ENCODE assay signal across 18 cellular contexts in genomic region chr1:38788937-38789336, GRCh38.
DNase-seq lines count a peak whose midpoint lies in the region; ATAC-seq and TF ChIP-seq lines count a peak whose summit lies in the region.
"Had no signal": no experiment of that assay in that cellular context is flagged by ENCODE, and none has a peak within 500 bp of the region (broad histone marks: within the 10 kb centered on the region; RNA-seq: fewer than 3 reads in every experiment).

No MANE protein-coding gene starts in this region.

- no peaks in the 10 kb centered on the region for H3K36me3 Mint-ChIP-seq in glutamatergic neuron (ENCODE audit: unreplicated experiment)
- no peaks in the 10 kb centered on the region for H3K36me3 Mint-ChIP-seq in activated T-cell treated with anti-CD3 and anti-CD28 coated beads, Interleukin-2, amount 50 U/mL, for 4 hours (ENCODE audit: insufficient read depth)
- H3K36me3 Mint-ChIP-seq: CD4-positive, CD25-positive, alpha-beta regulatory T cell had no signal

- H3K36me3 ChIP-seq in SJCRH30: no peaks in the 10 kb centered on the region
- no peaks in the 10 kb centered on the region for H3K36me3 ChIP-seq in effector memory CD4-positive, alpha-beta T cell (ENCODE audit: control insufficient read depth, insufficient read depth, low read length)
- H3K36me3 ChIP-seq: MG63, Peyer's patch had no signal

- peak overlapping the region; percentile 10 for H3K27ac Mint-ChIP-seq in glutamatergic neuron (ENCODE audit: unreplicated experiment)
- H3K27ac Mint-ChIP-seq: CD4-positive, CD25-positive, alpha-beta regulatory T cell had no signal

- peak overlapping the region; percentile 98 for H3K27ac ChIP-seq in SJCRH30
- H3K27ac ChIP-seq in effector memory CD4-positive, alpha-beta T cell (ENCODE audit: insufficient read depth, low read length, poor library complexity, severe bottlenecking): no peak overlapping the region
- H3K27ac ChIP-seq: Peyer's patch had no signal

- no peak for ATAC-seq in activated T-cell treated with anti-CD3 and anti-CD28 coated beads, Interleukin-2, amount 50 U/mL, for 4 hours

- H3K4me1 ChIP-seq in SJCRH30: peaks cover 58% of the 10 kb centered on the region
- no peaks in the 10 kb centered on the region for H3K4me1 ChIP-seq in effector memory CD4-positive, alpha-beta T cell (ENCODE audit: control insufficient read depth, insufficient read depth, low read length, poor library complexity, severe bottlenecking)
- H3K4me1 ChIP-seq: Caco-2, Peyer's patch had no signal

- no peaks in the 10 kb centered on the region for H3K27me3 ChIP-seq in SJCRH30
- peaks cover 8% of the 10 kb centered on the region for H3K27me3 ChIP-seq in effector memory CD4-positive, alpha-beta T cell (replicated peaks; ENCODE audit: control insufficient read depth, insufficient read depth, low read length, poor library complexity, severe bottlenecking)

- H3K4me3 Mint-ChIP-seq in glutamatergic neuron (ENCODE audit: unreplicated experiment): peak overlapping the region; percentile 22
- no peak overlapping the region for H3K4me3 Mint-ChIP-seq in activated T-cell treated with anti-CD3 and anti-CD28 coated beads, Interleukin-2, amount 50 U/mL, for 4 hours
- H3K4me3 Mint-ChIP-seq: CD4-positive, CD25-positive, alpha-beta regulatory T cell had no signal

- H3K9me3 ChIP-seq in SJCRH30 (replicated peaks): no peaks in the 10 kb centered on the region; the same call in 1 of the 2 replicates
- peaks cover 4% of the 10 kb centered on the region for H3K9me3 ChIP-seq in effector memory CD4-positive, alpha-beta T cell (ENCODE audit: control insufficient read depth, low read length)
- H3K9me3 ChIP-seq: MG63 had no signal

- peak overlapping the region; percentile 32 for H3K4me3 ChIP-seq in SJCRH30
- no peak overlapping the region for H3K4me3 ChIP-seq in effector memory CD4-positive, alpha-beta T cell (ENCODE audit: insufficient read depth, low read depth, low read length, poor library complexity, severe bottlenecking)
- H3K4me3 ChIP-seq: MG63, Peyer's patch had no signal

- TF ChIP-seq CTCF in glutamatergic neuron (IDR thresholded peaks at IDR 0.05; ENCODE audit: partially characterized antibody, unreplicated experiment): no peak

- peak; percentile 44 for DNase-seq in NCI-H82 (lab: John Stamatoyannopoulos, UW)
- DNase-seq in NCI-H82 treated with DMSO at 0.1 percent for 48 hours (lab: John Stamatoyannopoulos, UW; ENCODE audit: unreplicated experiment): no peak
- DNase-seq in SJCRH30: peak; percentile 84 to 88
- peak; percentile 31 for DNase-seq in glutamatergic neuron
- DNase-seq in cerebellar nuclear complex (lab: John Stamatoyannopoulos, UW): no peak
- no peak for DNase-seq in effector memory CD4-positive, alpha-beta T cell
- no peak for DNase-seq in activated T-cell treated with anti-CD3 and anti-CD28 coated beads, Interleukin-2, amount 50 U/mL, for 4 hours
- no peak for DNase-seq in NCI-H748 treated with DMSO at 0.1 percent for 48 hours (lab: John Stamatoyannopoulos, UW)
- DNase-seq: Caco-2; CD4-positive, CD25-positive, alpha-beta regulatory T cell; GOT3; MG63; NCI-H1048; NCI-H1436; NCI-H2227 treated with DMSO at 0.1 percent for 48 hours; NCI-H510A; Peyer's patch; T-helper 1 cell had no signal

- peaks cover 6% of the 10 kb centered on the region for H3K9me3 Mint-ChIP-seq in glutamatergic neuron (ENCODE audit: unreplicated experiment)
- peaks cover 2% of the 10 kb centered on the region for H3K9me3 Mint-ChIP-seq in activated T-cell treated with anti-CD3 and anti-CD28 coated beads, Interleukin-2, amount 50 U/mL, for 4 hours

- H3K4me1 Mint-ChIP-seq in glutamatergic neuron (ENCODE audit: low read depth, unreplicated experiment): peaks cover 55% of the 10 kb centered on the region
- H3K4me1 Mint-ChIP-seq in activated T-cell treated with anti-CD3 and anti-CD28 coated beads, Interleukin-2, amount 50 U/mL, for 4 hours (ENCODE audit: low read depth): no peaks in the 10 kb centered on the region
- H3K4me1 Mint-ChIP-seq: CD4-positive, CD25-positive, alpha-beta regulatory T cell had no signal

- peaks cover 9% of the 10 kb centered on the region for H3K27me3 Mint-ChIP-seq in glutamatergic neuron (ENCODE audit: unreplicated experiment)
- H3K27me3 Mint-ChIP-seq in activated T-cell treated with anti-CD3 and anti-CD28 coated beads, Interleukin-2, amount 50 U/mL, for 4 hours (ENCODE audit: low read depth): peaks cover 68% of the 10 kb centered on the region

Comparison
In these comparisons a context has a peak if more than half of its experiments do, and no peak if none do; other contexts are left out.
1. DNase-seq: peak in NCI-H82 (single experiment), SJCRH30 (2 of 2) and glutamatergic neuron (single experiment); none in NCI-H82 treated with DMSO at 0.1 percent for 48 hours (single experiment), cerebellar nuclear complex (0 of 2), effector memory CD4-positive, alpha-beta T cell (0 of 3), activated T-cell treated with anti-CD3 and anti-CD28 coated beads, Interleukin-2, amount 50 U/mL, for 4 hours (single experiment) and NCI-H748 treated with DMSO at 0.1 percent for 48 hours (single experiment).